ENCODE assay signal across 1 cellular context in the genomic region with DNA sequence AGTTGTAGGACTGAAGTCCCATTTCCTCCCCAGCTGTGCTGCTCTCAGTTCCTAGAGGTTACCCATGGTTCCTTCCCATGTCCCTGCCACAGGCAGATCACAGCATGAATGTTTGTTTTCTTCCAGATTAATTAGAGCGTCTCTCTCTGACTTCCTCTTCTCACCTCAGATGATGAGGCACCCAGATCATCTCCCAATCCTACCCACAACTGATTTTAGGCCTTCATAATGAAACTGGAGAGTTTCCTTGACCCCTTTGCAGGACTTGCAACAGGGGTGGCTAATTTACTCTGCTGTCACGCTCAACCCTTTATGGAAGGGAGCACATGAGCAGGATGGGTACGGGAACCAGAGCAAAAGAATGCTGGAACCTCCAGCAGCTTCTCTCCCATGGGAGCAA.
TF ChIP-seq lines count a peak whose summit lies in the region.

No MANE protein-coding gene starts in this region.

TF ChIP-seq in H1, 55 proteins besides CTCF, POLR2A, EP300 and RAD21:
- TF ChIP-seq HDAC2 (IDR thresholded peaks at IDR 0.05; ENCODE audit: borderline replicate concordance in 1 of 2, low read depth in 2 of 2, low read length in 2 of 2) (no peak), SUZ12 (IDR thresholded peaks at IDR 0.05; ENCODE audit: low read length) (no peak), PHF8 (conservative IDR thresholded peaks at IDR 0.05; ENCODE audit: low read depth, low read length) (no peak), USF2 (IDR thresholded peaks at IDR 0.05; ENCODE audit: low read length) (no peak), SIRT6 (IDR thresholded peaks at IDR 0.05; ENCODE audit: low read length) (no peak), ASH2L (IDR thresholded peaks at IDR 0.05; ENCODE audit: low read length) (no peak), RNF2 (IDR thresholded peaks at IDR 0.05; ENCODE audit: borderline replicate concordance, low read depth, low read length, missing control alignments, poor library complexity, severe bottlenecking) (no peak), SP4 (IDR thresholded peaks at IDR 0.05; ENCODE audit: low read length) (no peak), TAF1 (IDR thresholded peaks at IDR 0.05; ENCODE audit: low read depth, low read length) (no peak), TEAD4 (IDR thresholded peaks at IDR 0.05; ENCODE audit: low read depth, low read length) (no peak), JUND (IDR thresholded peaks at IDR 0.05; ENCODE audit: low read length) (no peak), CHD1 (IDR thresholded peaks at IDR 0.05; ENCODE audit: low read depth, low read length) (no peak), CREB1 (IDR thresholded peaks at IDR 0.05) (no peak), KDM1A (IDR thresholded peaks at IDR 0.05; ENCODE audit: borderline replicate concordance, low read length) (no peak), CBX8 (IDR thresholded peaks at IDR 0.05; ENCODE audit: borderline replicate concordance, low read depth, low read length) (no peak), POU5F1 (IDR thresholded peaks at IDR 0.05; ENCODE audit: low read depth, low read length) (no peak)
- TF ChIP-seq, protein P1, sequence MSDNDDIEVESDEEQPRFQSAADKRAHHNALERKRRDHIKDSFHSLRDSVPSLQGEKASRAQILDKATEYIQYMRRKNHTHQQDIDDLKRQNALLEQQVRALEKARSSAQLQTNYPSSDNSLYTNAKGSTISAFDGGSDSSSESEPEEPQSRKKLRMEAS (IDR thresholded peaks at IDR 0.05), result no peak
